In the genomic region with DNA sequence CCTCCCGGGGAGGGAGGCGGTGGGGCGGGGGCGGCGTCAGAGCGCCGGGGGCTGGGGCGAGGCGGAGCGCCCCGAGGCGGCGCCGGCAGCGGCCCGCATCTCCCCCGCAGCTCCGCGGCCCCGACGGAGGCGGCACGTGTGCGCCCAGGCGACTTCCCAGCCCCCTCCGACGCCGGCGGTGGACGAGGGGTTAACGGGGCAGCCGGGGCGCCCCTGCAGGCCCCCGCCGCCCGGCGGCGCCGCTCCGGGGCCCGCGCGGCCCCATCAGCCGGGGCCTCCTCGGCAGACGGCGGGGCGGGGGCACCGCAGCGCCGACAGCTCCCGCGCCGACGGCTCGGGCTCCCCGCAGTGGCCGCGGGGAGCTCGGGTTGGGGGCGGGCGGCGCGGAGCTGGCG, we compare ENCODE assay signal across 9 cellular contexts. TPM values are rescaled to one million over a fixed set of nuclear protein-coding genes. Genes with fewer than 3 reads are reported as not detected.
DNase-seq lines count a peak whose midpoint lies in the region; ATAC-seq, FAIRE-seq and TF ChIP-seq lines count a peak whose summit lies in the region.
"Not testable (repeated sequence)": the region's sequence is repeated elsewhere in the genome, so short reads cannot be mapped to it uniquely, and the experiment has no call there.
"Had no signal": no experiment of that assay in that cellular context is flagged by ENCODE, and none has a peak within 500 bp of the region (broad histone marks: within the 10 kb centered on the region; RNA-seq: fewer than 3 reads in every experiment).

No MANE protein-coding gene starts in this region.

- peak; percentile 14 for ATAC-seq in HG02798 (IDR thresholded peaks at IDR 0.05; ENCODE audit: poor library complexity, unreplicated experiment)
- peak; percentile 38 for ATAC-seq in effector memory CD8-positive, alpha-beta T cell (replicated peaks)
- ATAC-seq in pancreas; thoracic aorta (ENCODE audit: insufficient number of reproducible peaks, low FRiP score, low read depth): not testable (repeated sequence)

- H3K9ac ChIP-seq in BLaER1, result peak overlapping the region; percentile 86
- not testable (repeated sequence) for H3K9ac ChIP-seq in kidney (ENCODE audit: low read length in 2 of 2)

- not testable (repeated sequence) for H3K36me3 ChIP-seq in BLaER1; kidney (ENCODE audit: control insufficient read depth in 1 of 2, insufficient read depth in 2 of 2, low read length in 2 of 2); pancreas; thoracic aorta

- not testable (repeated sequence) for H3K27ac Mint-ChIP-seq in effector memory CD8-positive, alpha-beta T cell

- peaks cover 44% of the 10 kb centered on the region for H4K20me1 ChIP-seq in BLaER1

- H3K4me3 ChIP-seq in BLaER1, result peak overlapping the region; percentile 76
- not testable (repeated sequence) for H3K4me3 ChIP-seq in kidney (ENCODE audit: low read length in 2 of 2)
- H3K4me3 ChIP-seq in pancreas, result peak overlapping the region; percentile 19 to 54 (median 46)
- peak overlapping the region; percentile 84 for H3K4me3 ChIP-seq in thoracic aorta

- peaks cover 11% of the 10 kb centered on the region in 2 donors for H3K27me3 Mint-ChIP-seq in effector memory CD8-positive, alpha-beta T cell

- peak overlapping the region; percentile 92 for H3K27ac ChIP-seq in BLaER1
- H3K27ac ChIP-seq in kidney (ENCODE audit: low read depth in 2 of 2, low read length in 2 of 2); pancreas; thoracic aorta: not testable (repeated sequence)

- FAIRE-seq in kidney (lab: Jason Lieb, UNC); pancreas (lab: Jason Lieb, UNC): not testable (repeated sequence)

- intact Hi-C loops in kidney (cut with DNase I), result loop anchor here (10.0 kb wide), 1 partner anchor 139 kb away; no protein-coding TSS in a partner anchor
- intact Hi-C loops in pancreas (cut with DNase I), result not testable (repeated sequence)

- H3K4me3 Mint-ChIP-seq in effector memory CD8-positive, alpha-beta T cell, result peak overlapping the region; percentile 66 to 83

- 0 to 1% methylated on average over 20 to 65 of the region's 65 CpGs for WGBS in pancreas, 2 donors

- peaks cover 59% of the 10 kb centered on the region for H3K27me3 ChIP-seq in BLaER1
- H3K27me3 ChIP-seq in pancreas; thoracic aorta (replicated peaks; ENCODE audit: insufficient read depth): not testable (repeated sequence)

- DNase-seq in RPMI8226 (peak; percentile 37), kidney (peak; percentile 79), pancreas (peak in 1 of 6 donors; percentile 50)
- DNase-seq in activated effector memory CD4-positive, alpha-beta T cell treated with anti-CD3 and anti-CD28 coated beads, Interleukin-2, amount 50 U/mL, for 16 hours, result peak; percentile 69
- peak in 1 of 3 experiments; percentile 14 for DNase-seq in effector memory CD8-positive, alpha-beta T cell
- not testable (repeated sequence) for DNase-seq in thoracic aorta (ENCODE audit: low spot score)

- H3K4me1 ChIP-seq in BLaER1, result peaks cover 52% of the 10 kb centered on the region
- H3K4me1 ChIP-seq in kidney (ENCODE audit: control insufficient read depth in 1 of 2, insufficient read depth in 1 of 2, low read depth in 1 of 2, low read length in 2 of 2); pancreas: not testable (repeated sequence)
- peaks cover 6 to 15% of the 10 kb centered on the region in 2 donors for H3K4me1 ChIP-seq in thoracic aorta (ENCODE audit: control insufficient read depth in 1 of 2, low read depth in 2 of 2)

- TF ChIP-seq CTCF in kidney (IDR thresholded peaks at IDR 0.05; ENCODE audit: borderline replicate concordance, extremely low read depth, insufficient read depth); pancreas (IDR thresholded peaks at IDR 0.05); thoracic aorta (IDR thresholded peaks at IDR 0.05): not testable (repeated sequence)

- H3K9me3 ChIP-seq in BLaER1; kidney (ENCODE audit: control insufficient read depth in 1 of 2, low read length in 2 of 2); pancreas; thoracic aorta: not testable (repeated sequence)

- H3K4me2 ChIP-seq in BLaER1, result peak overlapping the region; percentile 90

- peaks cover 33 to 36% of the 10 kb centered on the region in 2 donors for H3K4me1 Mint-ChIP-seq in effector memory CD8-positive, alpha-beta T cell (ENCODE audit: low read depth in 2 of 2)

- H3K9me3 Mint-ChIP-seq in effector memory CD8-positive, alpha-beta T cell, result not testable (repeated sequence)

- H3K36me3 Mint-ChIP-seq in effector memory CD8-positive, alpha-beta T cell (ENCODE audit: insufficient read depth), result peaks cover 14% of the 10 kb centered on the region

RNA-seq across cellular contexts. Expression of a gene that starts 0.3 kb away (rescaled TPM):
- total RNA-seq in kidney, result 30.2 TPM
- polyA plus RNA-seq in kidney (ENCODE audit: insufficient read depth, low read depth, low replicate concordance), result 6.3 TPM
- 10 to 100 TPM in 2 of 6 donors, 1 to 10 TPM in 4; 8.3 to 11.7 (median 9.6) TPM for total RNA-seq in pancreas
- 10 to 100 TPM; 10.1 to 16.8 TPM for polyA plus RNA-seq in pancreas
- total RNA-seq in thoracic aorta, result 10 to 100 TPM; 15.4 to 15.7 TPM
- polyA plus RNA-seq: CD14-positive monocyte had no signal
